ENCODE assay signal across 3 cellular contexts in the genomic region with DNA sequence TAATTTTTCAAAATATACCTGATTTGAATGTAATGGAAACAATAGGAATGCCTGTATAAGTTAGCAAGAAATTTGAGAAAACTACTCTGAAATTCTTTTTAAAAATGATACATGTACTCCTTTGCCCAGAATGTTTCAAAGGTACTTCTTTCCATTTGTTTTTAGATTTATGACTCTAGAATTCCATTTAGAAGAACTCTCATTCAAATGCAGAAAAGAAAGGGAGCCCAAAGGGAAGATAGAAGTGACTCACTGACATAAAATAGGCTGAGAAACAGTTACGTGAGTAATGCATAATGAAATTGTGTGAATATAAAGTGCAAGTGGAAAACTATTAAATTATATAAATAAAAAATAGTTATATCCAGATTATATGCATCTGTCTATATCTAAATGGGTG.
"Had no signal": no experiment of that assay in that cellular context is flagged by ENCODE, and none has a peak within 500 bp of the region (broad histone marks: within the 10 kb centered on the region; RNA-seq: fewer than 3 reads in every experiment).

No MANE protein-coding gene starts in this region.

- ATAC-seq: GM12878 had no signal

- DNase-seq: GDM1, GF-D8 had no signal

- H3K4me3 ChIP-seq: GM12878 had no signal
